ENCODE assay signal across 13 cellular contexts in the genomic region with DNA sequence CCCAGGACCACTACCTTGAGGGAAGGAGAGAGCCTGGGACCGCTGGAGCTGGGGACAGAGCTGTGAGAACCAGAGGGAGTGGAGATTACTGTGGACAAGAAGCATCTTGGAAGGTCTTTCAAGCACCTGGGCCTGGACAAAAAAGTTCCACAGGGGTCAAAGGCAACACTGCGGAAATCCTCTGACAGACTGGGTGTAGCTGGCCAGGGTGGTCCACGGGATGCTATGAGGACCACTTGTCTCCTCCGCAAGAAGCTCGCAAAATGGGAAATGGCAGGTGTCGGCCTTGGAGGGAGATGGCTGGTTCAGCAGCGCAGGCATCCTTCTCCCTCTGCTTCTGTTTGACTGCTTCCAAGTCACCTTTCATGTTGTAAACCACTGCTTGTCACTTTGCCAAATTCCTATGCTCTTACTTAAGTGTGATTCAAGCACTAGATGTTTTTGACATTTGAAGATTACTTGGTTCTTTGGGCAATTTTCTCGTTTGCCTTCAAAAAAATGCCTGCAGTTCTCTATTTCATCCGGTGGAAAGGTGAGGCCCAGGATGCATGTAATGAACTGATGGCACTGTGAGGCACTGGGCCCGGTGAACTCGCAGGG. TPM values are rescaled to one million over a fixed set of nuclear protein-coding genes. Genes with fewer than 3 reads are reported as not detected.
DNase-seq lines count a peak whose midpoint lies in the region; ATAC-seq and TF ChIP-seq lines count a peak whose summit lies in the region.
"Had no signal": no experiment of that assay in that cellular context is flagged by ENCODE, and none has a peak within 500 bp of the region (broad histone marks: within the 10 kb centered on the region; RNA-seq: fewer than 3 reads in every experiment).

No MANE protein-coding gene starts in this region.

- peak overlapping the region; percentile 79 to 81 for H3K27ac ChIP-seq in ascending aorta
- H3K27ac ChIP-seq: left lung had no signal

- intact Hi-C loops in ascending aorta (cut with DNase I) (loop anchor here (1.0 to 5.0 kb wide), 2 partner anchors 14 to 85 kb away; no protein-coding TSS in a partner anchor), natural killer cell (cut with micrococcal nuclease) (no loop called here)

- peaks cover 11% of the 10 kb centered on the region for H3K36me3 Mint-ChIP-seq in type B pancreatic cell
- no peaks in the 10 kb centered on the region for H3K36me3 Mint-ChIP-seq in natural killer cell
- H3K36me3 Mint-ChIP-seq: naive B cell had no signal

- H3K36me3 ChIP-seq in ascending aorta: no peaks in the 10 kb centered on the region
- H3K36me3 ChIP-seq: left lung had no signal

- no peaks in the 10 kb centered on the region for H3K27me3 Mint-ChIP-seq in type B pancreatic cell
- H3K27me3 Mint-ChIP-seq in natural killer cell (ENCODE audit: low read depth in 2 of 2): peaks cover 20 to 35% of the 10 kb centered on the region in 2 donors

- ATAC-seq in natural killer cell: no peak
- ATAC-seq in stimulated activated naive CD8-positive, alpha-beta T cell treated with anti-CD3 and anti-CD28 coated beads, Interleukin-15, Interleukin-2, amounts not matched to agents 100 U/mL and 50 U/mL, for 24 hours: no peak
- ATAC-seq: activated CD8-positive, alpha-beta T cell treated with anti-CD3 and anti-CD28 coated beads, Interleukin-2, amount 10 ng/mL, durations not matched to agents 7 days and 5 days had no signal

- H3K27me3 ChIP-seq in ascending aorta: no peaks in the 10 kb centered on the region
- H3K27me3 ChIP-seq: left lung had no signal

- H3K4me1 ChIP-seq in ascending aorta: peaks cover 5 to 20% of the 10 kb centered on the region in 2 donors
- H3K4me1 ChIP-seq: left lung had no signal

- H3K4me3 Mint-ChIP-seq in type B pancreatic cell (no peak overlapping the region), natural killer cell (no peak overlapping the region)
- H3K4me3 Mint-ChIP-seq: activated CD8-positive, alpha-beta T cell treated with anti-CD3 and anti-CD28 coated beads, Interleukin-2, amount 10 ng/mL, durations not matched to agents 7 days and 5 days had no signal

- no peak for TF ChIP-seq CTCF in ascending aorta (IDR thresholded peaks at IDR 0.05)
- no peak for TF ChIP-seq CTCF in fibroblast of pulmonary artery (IDR thresholded peaks at IDR 0.05; ENCODE audit: low read length, missing control alignments)
- TF ChIP-seq CTCF in type B pancreatic cell (conservative IDR thresholded peaks at IDR 0.05): no peak
- no peak for TF ChIP-seq CTCF in natural killer cell (IDR thresholded peaks at IDR 0.05)

- no peaks in the 10 kb centered on the region for H3K9me3 Mint-ChIP-seq in type B pancreatic cell
- H3K9me3 Mint-ChIP-seq in natural killer cell: no peaks in the 10 kb centered on the region

- DNase-seq in HS-5 (ENCODE audit: low read depth) (peak; percentile 71), ascending aorta (ENCODE audit: low spot score in 2 of 2) (no peak), fibroblast of pulmonary artery (ENCODE audit: low read depth) (peak; percentile 75), type B pancreatic cell (ENCODE audit: extremely low spot score, unreplicated experiment) (no peak), T1000 (lab: John Stamatoyannopoulos, UW) (no peak), natural killer cell (no peak)
- DNase-seq in stimulated activated naive CD8-positive, alpha-beta T cell treated with anti-CD3 and anti-CD28 coated beads, Interleukin-15, Interleukin-2, amounts not matched to agents 100 U/mL and 50 U/mL, for 24 hours: no peak
- DNase-seq: activated CD8-positive, alpha-beta T cell treated with anti-CD3 and anti-CD28 coated beads, Interleukin-2, amount 10 ng/mL, durations not matched to agents 7 days and 5 days; left lung; MV-4-11; naive B cell; NK-92 treated with Interleukin-12 subunit alpha and Interleukin-12 subunit beta, amount 100 ng/mL, for 24 hours had no signal

- H3K9me3 ChIP-seq in ascending aorta: no peaks in the 10 kb centered on the region
- H3K9me3 ChIP-seq: left lung had no signal

- H3K27ac Mint-ChIP-seq in type B pancreatic cell (peak overlapping the region; percentile 1), natural killer cell (no peak overlapping the region)
- H3K27ac Mint-ChIP-seq: activated CD8-positive, alpha-beta T cell treated with anti-CD3 and anti-CD28 coated beads, Interleukin-2, amount 10 ng/mL, durations not matched to agents 7 days and 5 days; naive B cell; progenitor cell of endocrine pancreas had no signal

- H3K4me3 ChIP-seq in ascending aorta (no peak overlapping the region), fibroblast of pulmonary artery (replicated peaks; ENCODE audit: low read depth, low read length) (no peak overlapping the region)
- H3K4me3 ChIP-seq: left lung had no signal

- peaks cover 23% of the 10 kb centered on the region for H3K4me1 Mint-ChIP-seq in type B pancreatic cell (ENCODE audit: unreplicated experiment)
- no peaks in the 10 kb centered on the region for H3K4me1 Mint-ChIP-seq in natural killer cell
- H3K4me1 Mint-ChIP-seq: naive B cell had no signal

RNA-seq across cellular contexts. Expression of a gene that starts 27.7 kb away (rescaled TPM):
- total RNA-seq in ascending aorta (16.3 TPM), type B pancreatic cell (ENCODE audit: low replicate concordance) (14.6 and 24.1 TPM in 2 replicates), natural killer cell (under 1 TPM; 0.24 to 0.43 (median 0.33) TPM)

Comparison
In these comparisons a context has a peak if more than half of its experiments do, and no peak if none do; other contexts are left out.
1. DNase-seq: peak in HS-5 (single experiment) and fibroblast of pulmonary artery (single experiment); none in ascending aorta (0 of 2), type B pancreatic cell (single experiment), T1000 (single experiment), natural killer cell (single experiment) and stimulated activated naive CD8-positive, alpha-beta T cell treated with anti-CD3 and anti-CD28 coated beads, Interleukin-15, Interleukin-2, amounts not matched to agents 100 U/mL and 50 U/mL, for 24 hours (single experiment).
2. RNA of a gene that starts 27.7 kb away (total RNA-seq): 14.6 to 24.1 TPM in type B pancreatic cell and 16.3 TPM in ascending aorta (single experiment); 0.24 to 0.43 TPM in natural killer cell; every median in the first group is over 10 times any median in the second.